Comparison of ENCODE assay signal across 13 cellular contexts in genomic region chr1:103191327-103191726, GRCh38.
"Had no signal": no experiment of that assay in that cellular context is flagged by ENCODE, and none has a peak within 500 bp of the region (broad histone marks: within the 10 kb centered on the region; RNA-seq: fewer than 3 reads in every experiment).

No MANE protein-coding gene starts in this region.

- H3K4me1 Mint-ChIP-seq: nephron; stimulated activated naive CD8-positive, alpha-beta T cell treated with anti-CD3 and anti-CD28 coated beads, Interleukin-15, amount 100 ng/mL, for 72 hours had no signal

- H3K36me3 Mint-ChIP-seq: brain had no signal

- H3K4me1 ChIP-seq: uterus had no signal

- H3K9me3 ChIP-seq: thoracic aorta, uterus had no signal

- H3K27me3 ChIP-seq: uterus had no signal

- H3K27ac Mint-ChIP-seq: activated CD8-positive, alpha-beta T cell treated with anti-CD3 and anti-CD28 coated beads, Interleukin-2, amount 10 ng/mL, durations not matched to agents 7 days and 5 days; brain; nephron; stimulated activated naive CD8-positive, alpha-beta T cell treated with anti-CD3 and anti-CD28 coated beads, Interleukin-15, amount 100 ng/mL, for 72 hours; T-helper 1 cell treated with Interleukin-12 subunit alpha and Interleukin-12 subunit beta and Interleukin-4 antibody, amounts not matched to agents 30 μg/mL and 1 μg/mL, for 36 hours had no signal

- H3K36me3 ChIP-seq: thoracic aorta, uterus had no signal

- H3K9me3 Mint-ChIP-seq: brain; nephron; T-helper 1 cell treated with Interleukin-12 subunit alpha and Interleukin-12 subunit beta and Interleukin-4 antibody, amounts not matched to agents 30 μg/mL and 1 μg/mL, for 36 hours had no signal

- DNase-seq: activated CD4-positive, alpha-beta T cell treated with anti-CD3 and anti-CD28 coated beads for 4 hours; activated CD8-positive, alpha-beta memory T cell treated with anti-CD3 and anti-CD28 coated beads, Interleukin-2, amount 50 U/mL, for 48 hours; activated CD8-positive, alpha-beta T cell treated with anti-CD3 and anti-CD28 coated beads, Interleukin-2, amount 10 ng/mL, durations not matched to agents 7 days and 5 days; activated naive CD4-positive, alpha-beta T cell treated with Interleukin-2 at 50 U/mL for 16 hours; dermis blood vessel endothelial cell; mammary epithelial cell; stimulated activated CD4-positive, alpha-beta T cell treated with anti-CD3 and anti-CD28 coated beads, Interleukin-4, amount 100 ng/mL, for 24 hours; stimulated activated naive CD8-positive, alpha-beta T cell treated with anti-CD3 and anti-CD28 coated beads, Interleukin-15, amount 100 ng/mL, for 72 hours; uterus had no signal

- H3K4me3 Mint-ChIP-seq: activated CD8-positive, alpha-beta T cell treated with anti-CD3 and anti-CD28 coated beads, Interleukin-2, amount 10 ng/mL, durations not matched to agents 7 days and 5 days; brain; nephron; stimulated activated naive CD8-positive, alpha-beta T cell treated with anti-CD3 and anti-CD28 coated beads, Interleukin-15, amount 100 ng/mL, for 72 hours; T-helper 1 cell treated with Interleukin-12 subunit alpha and Interleukin-12 subunit beta and Interleukin-4 antibody, amounts not matched to agents 30 μg/mL and 1 μg/mL, for 36 hours had no signal

- H3K4me3 ChIP-seq: thoracic aorta, uterus had no signal

- H3K27ac ChIP-seq: thoracic aorta, uterus had no signal

- H3K27me3 Mint-ChIP-seq: brain; stimulated activated naive CD8-positive, alpha-beta T cell treated with anti-CD3 and anti-CD28 coated beads, Interleukin-15, amount 100 ng/mL, for 72 hours had no signal
